Comparison of ENCODE assay signal across 13 cellular contexts in genomic region chr6:89140347-89141159, GRCh38. TPM values are rescaled to one million over a fixed set of nuclear protein-coding genes. Genes with fewer than 3 reads are reported as not detected.
DNase-seq lines count a peak whose midpoint lies in the region; ATAC-seq and FAIRE-seq lines count a peak whose summit lies in the region.
"Had no signal": no experiment of that assay in that cellular context is flagged by ENCODE, and none has a peak within 500 bp of the region (broad histone marks: within the 10 kb centered on the region; RNA-seq: fewer than 3 reads in every experiment).

No MANE protein-coding gene starts in this region.

- ATAC-seq in HG02973 (IDR thresholded peaks at IDR 0.05; ENCODE audit: unreplicated experiment): no peak
- ATAC-seq in GM19395 (IDR thresholded peaks at IDR 0.05; ENCODE audit: unreplicated experiment): no peak

- DNase-seq in EH (ENCODE audit: low read depth): peak; percentile 46
- DNase-seq in NCI-H526 treated with DMSO at 0.1 percent for 48 hours (lab: John Stamatoyannopoulos, UW): peak; percentile 9
- DNase-seq in renal cortical epithelial cell (ENCODE audit: low read depth): peak; percentile 79
- no peak for DNase-seq in NCI-H345 (lab: John Stamatoyannopoulos, UW)
- no peak for DNase-seq in cerebellar cortex (ENCODE audit: low spot score)
- DNase-seq: activated naive CD4-positive, alpha-beta T cell treated with anti-CD3 and anti-CD28 coated beads, Interleukin-2, amount 50 U/mL, for 16 hours; hippocampal formation; NCI-H1417; thyroid gland had no signal

- peak; percentile 94 for FAIRE-seq in islet of Langerhans (lab: Jason Lieb, UNC)

RNA-seq across cellular contexts. Expression of gene PM20D2, which starts 5.3 kb away (rescaled TPM):
- 21.5 and 28.7 TPM in 2 replicates for total RNA-seq in renal cortical epithelial cell

RNA-seq across cellular contexts. Expression of gene SRSF12, which starts 22.7 kb away (rescaled TPM):
- total RNA-seq in renal cortical epithelial cell: 4.0 and 5.7 TPM in 2 replicates
- total RNA-seq: T-helper 1 cell treated with Interleukin-12 subunit alpha and Interleukin-12 subunit beta and Interleukin-4 antibody, amounts not matched to agents 30 ng/mL and 1 ng/mL, for 36 hours had no signal

Comparison
In these comparisons a context has a peak if more than half of its experiments do, and no peak if none do; other contexts are left out.
1. DNase-seq: peak in EH (single experiment), NCI-H526 treated with DMSO at 0.1 percent for 48 hours (single experiment) and renal cortical epithelial cell (single experiment); none in NCI-H345 (single experiment) and cerebellar cortex (single experiment).